2 cellular contexts compared by ENCODE assay signal in the genomic region with DNA sequence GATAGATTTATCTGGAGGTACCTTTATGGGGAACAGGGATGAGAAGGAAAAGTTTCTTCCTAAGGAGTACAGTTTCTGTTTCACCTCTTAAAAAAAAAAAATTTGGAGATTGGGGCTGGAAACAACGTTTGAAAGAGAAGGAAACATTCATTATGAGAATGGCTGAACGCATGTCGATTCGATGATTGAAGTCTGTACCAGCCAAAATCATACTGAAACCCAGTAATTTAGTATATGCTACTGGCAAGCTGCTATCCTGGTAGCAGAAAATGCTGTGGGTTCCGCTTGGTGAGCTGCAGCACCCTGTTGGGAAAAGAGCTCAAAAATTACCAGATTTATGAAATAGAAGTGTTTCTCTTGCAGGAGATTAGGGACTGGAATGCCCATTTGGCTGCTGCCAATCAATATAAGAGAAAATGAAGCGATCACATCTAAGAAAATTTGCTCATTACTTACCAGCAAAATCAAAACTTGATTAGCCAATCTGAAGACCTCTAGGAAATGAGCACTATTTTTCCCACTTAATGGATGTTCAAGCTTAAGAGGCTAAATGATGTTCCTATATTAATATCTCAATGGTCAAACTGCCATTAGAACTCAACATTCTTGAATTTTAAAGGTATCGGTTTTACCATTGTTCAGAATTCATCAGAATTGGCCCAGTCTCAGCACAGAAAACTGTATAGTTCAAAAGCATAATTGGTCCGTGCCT.
TF ChIP-seq lines count a peak whose summit lies in the region.

No MANE protein-coding gene starts in this region.

TF ChIP-seq in HCT116, 20 proteins besides CTCF, POLR2A, EP300 and RAD21:
- TF ChIP-seq EZH2phosphoT487 (IDR thresholded peaks at IDR 0.05; ENCODE audit: borderline replicate concordance) (no peak), EZH2 (IDR thresholded peaks at IDR 0.05) (no peak), ZNF274 (IDR thresholded peaks at IDR 0.05; ENCODE audit: low read depth, low read length) (no peak), ZFX (IDR thresholded peaks at IDR 0.05) (no peak), EGR1 (IDR thresholded peaks at IDR 0.05; ENCODE audit: low read depth) (no peak), SIN3A (IDR thresholded peaks at IDR 0.05; ENCODE audit: low read depth) (no peak), SP1 (IDR thresholded peaks at IDR 0.05; ENCODE audit: low read depth) (no peak), CEBPB (IDR thresholded peaks at IDR 0.05; ENCODE audit: low read depth) (no peak), CBX3 (IDR thresholded peaks at IDR 0.05; ENCODE audit: low read depth) (no peak), ELF1 (IDR thresholded peaks at IDR 0.05; ENCODE audit: borderline replicate concordance, low read depth) (no peak)
- TF ChIP-seq, protein P1, sequence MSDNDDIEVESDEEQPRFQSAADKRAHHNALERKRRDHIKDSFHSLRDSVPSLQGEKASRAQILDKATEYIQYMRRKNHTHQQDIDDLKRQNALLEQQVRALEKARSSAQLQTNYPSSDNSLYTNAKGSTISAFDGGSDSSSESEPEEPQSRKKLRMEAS (IDR thresholded peaks at IDR 0.05): no peak

TF ChIP-seq in H1, 55 proteins besides CTCF, POLR2A, EP300 and RAD21:
- TF ChIP-seq SUZ12 (IDR thresholded peaks at IDR 0.05; ENCODE audit: low read length) (no peak), NRF1 (IDR thresholded peaks at IDR 0.05; ENCODE audit: low read depth, low read length) (no peak), KDM1A (IDR thresholded peaks at IDR 0.05; ENCODE audit: borderline replicate concordance, low read length) (no peak), CHD1 (IDR thresholded peaks at IDR 0.05; ENCODE audit: low read depth, low read length) (no peak; the same call in 1 of the 2 replicates), TAF1 (IDR thresholded peaks at IDR 0.05; ENCODE audit: low read depth, low read length) (no peak), CEBPB (IDR thresholded peaks at IDR 0.05; ENCODE audit: low read depth, low read length) (no peak), SP2 (IDR thresholded peaks at IDR 0.05; ENCODE audit: low read length) (no peak), RXRA (IDR thresholded peaks at IDR 0.05; ENCODE audit: insufficient read depth, low read depth, low read length) (no peak), E2F6 (IDR thresholded peaks at IDR 0.05) (no peak), RFX5 (IDR thresholded peaks at IDR 0.05; ENCODE audit: borderline replicate concordance, low read depth, low read length) (no peak), TCF12 (IDR thresholded peaks at IDR 0.05; ENCODE audit: low read depth, low read length) (no peak), HDAC6 (IDR thresholded peaks at IDR 0.05; ENCODE audit: low read depth, low read length) (no peak), GABPA (IDR thresholded peaks at IDR 0.05; ENCODE audit: borderline replicate concordance, insufficient read depth, low read length) (no peak), CREB1 (IDR thresholded peaks at IDR 0.05) (no peak), SP4 (IDR thresholded peaks at IDR 0.05; ENCODE audit: low read length) (no peak)
- TF ChIP-seq, protein P2, sequence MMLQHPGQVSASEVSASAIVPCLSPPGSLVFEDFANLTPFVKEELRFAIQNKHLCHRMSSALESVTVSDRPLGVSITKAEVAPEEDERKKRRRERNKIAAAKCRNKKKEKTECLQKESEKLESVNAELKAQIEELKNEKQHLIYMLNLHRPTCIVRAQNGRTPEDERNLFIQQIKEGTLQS (IDR thresholded peaks at IDR 0.05; ENCODE audit: insufficient read depth, low read depth, low read length): no peak
TF ChIP-seq in H1: peak in this region for 0.
